In genomic region chr1:2403273-2403672, GRCh38 we compare ENCODE assay signal across 24 cellular contexts. TPM values are rescaled to one million over a fixed set of nuclear protein-coding genes. Genes with fewer than 3 reads are reported as not detected.
DNase-seq lines count a peak whose midpoint lies in the region; ATAC-seq and TF ChIP-seq lines count a peak whose summit lies in the region.
"Had no signal": no experiment of that assay in that cellular context is flagged by ENCODE, and none has a peak within 500 bp of the region (broad histone marks: within the 10 kb centered on the region; RNA-seq: fewer than 3 reads in every experiment).

No MANE protein-coding gene starts in this region.

- H3K27me3 ChIP-seq in A673 (replicated peaks; ENCODE audit: insufficient read depth, low read depth, low read length, poor library complexity): no peaks in the 10 kb centered on the region
- no peaks in the 10 kb centered on the region for H3K27me3 ChIP-seq in Panc1 (ENCODE audit: control insufficient read depth, insufficient read depth, low read length)
- no peaks in the 10 kb centered on the region for H3K27me3 ChIP-seq in mammary epithelial cell (ENCODE audit: insufficient read depth, low read length)
- H3K27me3 ChIP-seq in neuronal stem cell (ENCODE audit: control insufficient read depth in 3 of 3, insufficient read depth in 3 of 3, low read depth in 1 of 3, low read length in 3 of 3): no peaks in the 10 kb centered on the region
- H3K27me3 ChIP-seq: MG63, SJCRH30 had no signal

- no peaks in the 10 kb centered on the region for H3K4me1 ChIP-seq in A673 (ENCODE audit: insufficient read depth, low read length, poor library complexity, severe bottlenecking)
- H3K4me1 ChIP-seq in Panc1 (ENCODE audit: control insufficient read depth, insufficient read depth, low read length): peaks cover 22% of the 10 kb centered on the region
- no peaks in the 10 kb centered on the region for H3K4me1 ChIP-seq in mammary epithelial cell (ENCODE audit: insufficient read depth, low read length)
- no peaks in the 10 kb centered on the region for H3K4me1 ChIP-seq in neuronal stem cell (ENCODE audit: control insufficient read depth in 2 of 2, insufficient read depth in 1 of 2, low read depth in 1 of 2, low read length in 2 of 2)
- H3K4me1 ChIP-seq: SJCRH30 had no signal

- no peak overlapping the region for H2BK12ac ChIP-seq in neuronal stem cell (ENCODE audit: low read length)

- H2AK5ac ChIP-seq in neuronal stem cell (ENCODE audit: low read depth, low read length): no peak overlapping the region

- H3K4me3 Mint-ChIP-seq in Calu3 (ENCODE audit: low read depth, unreplicated experiment): no peak overlapping the region
- no peak overlapping the region for H3K4me3 Mint-ChIP-seq in activated naive CD8-positive, alpha-beta T cell treated with anti-CD3 and anti-CD28 coated beads, Interleukin-2, amount 50 U/mL, for 24 hours
- H3K4me3 Mint-ChIP-seq in progenitor cell of endocrine pancreas (ENCODE audit: low read depth): no peak overlapping the region
- H3K4me3 Mint-ChIP-seq: HFFc6; T-helper 1 cell treated with Interleukin-12 subunit alpha and Interleukin-12 subunit beta and Interleukin-4 antibody, amounts not matched to agents 30 μg/mL and 1 μg/mL, for 36 hours had no signal

- H4K91ac ChIP-seq in neuronal stem cell (ENCODE audit: low read depth, low read length, poor library complexity): no peak overlapping the region

- H3K36me3 ChIP-seq in A673 (ENCODE audit: insufficient read depth, low read length, poor library complexity, severe bottlenecking): peaks cover 73% of the 10 kb centered on the region
- H3K36me3 ChIP-seq in Panc1 (ENCODE audit: control insufficient read depth, insufficient read depth, low read length): peaks cover 18% of the 10 kb centered on the region
- H3K36me3 ChIP-seq in mammary epithelial cell (ENCODE audit: insufficient read depth, low read length): peaks cover 34% of the 10 kb centered on the region
- peaks cover 65 to 94% of the 10 kb centered on the region in 2 donors for H3K36me3 ChIP-seq in neuronal stem cell (replicated peaks in 1 of 2; ENCODE audit: control insufficient read depth in 2 of 2, insufficient read depth in 2 of 2, low read length in 2 of 2)

- H3K9ac ChIP-seq in mammary epithelial cell (ENCODE audit: insufficient read depth, low read length) (no peak overlapping the region), neuronal stem cell (ENCODE audit: low read depth, low read length, poor library complexity) (no peak overlapping the region)

- in situ Hi-C loops in Panc1 (cut with HindIII; ENCODE audit: low pct_unique_long_range_greater_than_20kb, low sequenced_read_pairs) (no loop called here), mammary epithelial cell (cut with MboI; ENCODE audit: low sequenced_read_pairs in 2 of 2) (no loop called here)

- intact Hi-C loops in A673 (cut with micrococcal nuclease; ENCODE audit: unreplicated experiment) (no loop called here), Calu3 (cut with micrococcal nuclease; ENCODE audit: unreplicated experiment) (no loop called here), Panc1 (cut with micrococcal nuclease; ENCODE audit: unreplicated experiment) (no loop called here), mammary epithelial cell (cut with micrococcal nuclease) (no loop called here)

- no peak overlapping the region for H3K4me2 ChIP-seq in mammary epithelial cell (ENCODE audit: insufficient read depth, low read depth, low read length)
- H3K4me2 ChIP-seq in neuronal stem cell (ENCODE audit: insufficient read depth, low read length, poor library complexity, severe bottlenecking): no peak overlapping the region

- H2AFZ ChIP-seq in mammary epithelial cell (ENCODE audit: low read depth, low read length): no peak overlapping the region
- H2AFZ ChIP-seq in neuronal stem cell (ENCODE audit: low read length): no peak overlapping the region

- peaks cover 6% of the 10 kb centered on the region for H3K79me1 ChIP-seq in neuronal stem cell (ENCODE audit: low read depth, low read length)

- no peak overlapping the region for H3K14ac ChIP-seq in neuronal stem cell (ENCODE audit: low read length)

- H3K27me3 Mint-ChIP-seq in Calu3 (ENCODE audit: unreplicated experiment) (no peaks in the 10 kb centered on the region), progenitor cell of endocrine pancreas (no peaks in the 10 kb centered on the region)
- H3K27me3 Mint-ChIP-seq in activated naive CD8-positive, alpha-beta T cell treated with anti-CD3 and anti-CD28 coated beads, Interleukin-2, amount 50 U/mL, for 24 hours: no peaks in the 10 kb centered on the region

- H3K9me3 ChIP-seq in A673 (ENCODE audit: low read depth, low read length, poor library complexity, severe bottlenecking) (no peaks in the 10 kb centered on the region), Panc1 (ENCODE audit: control insufficient read depth, insufficient read depth, low read depth, low read length) (no peaks in the 10 kb centered on the region), mammary epithelial cell (replicated peaks; ENCODE audit: insufficient read depth, low read length) (no peaks in the 10 kb centered on the region), neuronal stem cell (replicated peaks in 1 of 2; ENCODE audit: control insufficient read depth in 2 of 2, insufficient read depth in 1 of 2, low read depth in 1 of 2, low read length in 2 of 2) (no peaks in the 10 kb centered on the region)
- H3K9me3 ChIP-seq: MG63, SJCRH30 had no signal

- H3K9me3 Mint-ChIP-seq in Calu3 (ENCODE audit: low read depth, unreplicated experiment) (no peaks in the 10 kb centered on the region), progenitor cell of endocrine pancreas (ENCODE audit: low read depth) (no peaks in the 10 kb centered on the region)
- H3K9me3 Mint-ChIP-seq in activated naive CD8-positive, alpha-beta T cell treated with anti-CD3 and anti-CD28 coated beads, Interleukin-2, amount 50 U/mL, for 24 hours: no peaks in the 10 kb centered on the region
- H3K9me3 Mint-ChIP-seq: HFFc6; T-helper 1 cell treated with Interleukin-12 subunit alpha and Interleukin-12 subunit beta and Interleukin-4 antibody, amounts not matched to agents 30 μg/mL and 1 μg/mL, for 36 hours had no signal

- BruUV-seq in A673 (replicated peaks; lab: Mats Ljungman, UMichigan): TSS peak; percentile 75
- TSS peak; percentile 35 for BruUV-seq in Calu3 (replicated peaks; lab: Mats Ljungman, UMichigan)
- BruUV-seq in Panc1 (replicated peaks; lab: Mats Ljungman, UMichigan): TSS peak; percentile 75
- BruUV-seq in mammary epithelial cell (replicated peaks; lab: Mats Ljungman, UMichigan): TSS peak; percentile 80

- no peak overlapping the region for H2BK120ac ChIP-seq in neuronal stem cell (ENCODE audit: low read depth, low read length)

- H4K8ac ChIP-seq in neuronal stem cell (ENCODE audit: low read depth, low read length): no peak overlapping the region

- H3K23ac ChIP-seq in neuronal stem cell (ENCODE audit: low read depth, low read length, poor library complexity): no peak overlapping the region

- no peaks in the 10 kb centered on the region for H4K20me1 ChIP-seq in mammary epithelial cell (ENCODE audit: insufficient read depth, low read length)

- no peak overlapping the region for H2BK15ac ChIP-seq in neuronal stem cell (ENCODE audit: low read length)

- POLR2A ChIA-PET in A673 (lab: Charles Lee; ENCODE audit: low non-redundant PET) (no interaction called here), Panc1 (lab: Charles Lee) (no interaction called here)

- no peak for ATAC-seq in Panc1
- ATAC-seq in activated naive CD8-positive, alpha-beta T cell treated with anti-CD3 and anti-CD28 coated beads, Interleukin-2, amount 50 U/mL, for 24 hours: no peak

- H3K18ac ChIP-seq in neuronal stem cell (ENCODE audit: low read length): no peak overlapping the region

- H3K79me2 ChIP-seq in mammary epithelial cell (ENCODE audit: insufficient read depth, low read length): peaks cover 35% of the 10 kb centered on the region

- TF ChIP-seq CTCF in A673 (conservative IDR thresholded peaks at IDR 0.05; ENCODE audit: low read depth, low read length) (no peak), Calu3 (IDR thresholded peaks at IDR 0.05; ENCODE audit: unreplicated experiment) (no peak), Panc1 (IDR thresholded peaks at IDR 0.05) (no peak), mammary epithelial cell (conservative IDR thresholded peaks at IDR 0.05 in 1 of 2, IDR thresholded peaks at IDR 0.05 in 1 of 2; ENCODE audit: extremely low read depth in 1 of 2, insufficient read depth in 1 of 2, low read depth in 1 of 2, low read length in 2 of 2) (no peak), progenitor cell of endocrine pancreas (IDR thresholded peaks at IDR 0.05; ENCODE audit: unreplicated experiment) (no peak)

- H3K4me1 Mint-ChIP-seq in Calu3 (ENCODE audit: low read depth, unreplicated experiment) (no peaks in the 10 kb centered on the region), progenitor cell of endocrine pancreas (ENCODE audit: low read depth) (no peaks in the 10 kb centered on the region)
- H3K4me1 Mint-ChIP-seq in activated naive CD8-positive, alpha-beta T cell treated with anti-CD3 and anti-CD28 coated beads, Interleukin-2, amount 50 U/mL, for 24 hours: peaks cover 1% of the 10 kb centered on the region

- H3K27ac Mint-ChIP-seq in Calu3 (ENCODE audit: unreplicated experiment): no peak overlapping the region
- no peak overlapping the region for H3K27ac Mint-ChIP-seq in activated naive CD8-positive, alpha-beta T cell treated with anti-CD3 and anti-CD28 coated beads, Interleukin-2, amount 50 U/mL, for 24 hours
- H3K27ac Mint-ChIP-seq in progenitor cell of endocrine pancreas: no peak overlapping the region
- H3K27ac Mint-ChIP-seq: T-helper 1 cell treated with Interleukin-12 subunit alpha and Interleukin-12 subunit beta and Interleukin-4 antibody, amounts not matched to agents 30 μg/mL and 1 μg/mL, for 36 hours had no signal

- DNase-seq in A673 (ENCODE audit: low spot score) (no peak), Calu3 (no peak), Panc1 (ENCODE audit: low read depth, low spot score) (no peak), mammary epithelial cell (no peak), neuronal stem cell (ENCODE audit: low spot score) (no peak), progenitor cell of endocrine pancreas (ENCODE audit: low spot score, unreplicated experiment) (no peak)
- DNase-seq in activated naive CD8-positive, alpha-beta T cell treated with anti-CD3 and anti-CD28 coated beads, Interleukin-2, amount 50 U/mL, for 24 hours: no peak
- DNase-seq: AML-193; COR-L47; DMS153; GDM1; GOT3; HFFc6; Karpas-422; MG63; NCI-H1048; NCI-H1436; NCI-H1930; NCI-H2171 treated with DMSO at 0.1 percent for 48 hours; NK-92 treated with Interleukin-12 subunit alpha and Interleukin-12 subunit beta, amount 100 ng/mL, for 24 hours; OCI-M1; RPMI8226; SJCRH30 had no signal

- 76% methylated on average over 17 of the region's 19 CpGs for WGBS in mammary epithelial cell (ENCODE audit: low coverage, missing lambda C conversion rate)
- WGBS in neuronal stem cell (ENCODE audit: extremely low coverage in 2 of 2, insufficient read length in 2 of 2, insufficient replicate concordance in 1 of 2), 2 donors: no CpG with 5 or more reads among the region's 19 CpGs

- no peak overlapping the region for H2BK5ac ChIP-seq in neuronal stem cell (ENCODE audit: low read length)

- H3K4me3 ChIP-seq in A673 (ENCODE audit: low read depth, low read length, poor library complexity, severe bottlenecking) (no peak overlapping the region), Panc1 (ENCODE audit: low read depth in 2 of 2, low read length in 2 of 2) (no peak overlapping the region), mammary epithelial cell (replicated peaks in 1 of 3; ENCODE audit: insufficient read depth in 1 of 3, low read depth in 2 of 3, low read length in 3 of 3) (no peak overlapping the region), neuronal stem cell (ENCODE audit: low read length in 2 of 2) (no peak overlapping the region)
- H3K4me3 ChIP-seq: MG63, SJCRH30 had no signal

- H3K36me3 Mint-ChIP-seq in Calu3 (ENCODE audit: insufficient read depth, unreplicated experiment): peaks cover 60% of the 10 kb centered on the region
- H3K36me3 Mint-ChIP-seq in activated naive CD8-positive, alpha-beta T cell treated with anti-CD3 and anti-CD28 coated beads, Interleukin-2, amount 50 U/mL, for 24 hours (ENCODE audit: low read depth): peaks cover 37% of the 10 kb centered on the region
- H3K36me3 Mint-ChIP-seq in progenitor cell of endocrine pancreas (ENCODE audit: insufficient read depth): peaks cover 18% of the 10 kb centered on the region

- H3K4ac ChIP-seq in neuronal stem cell (ENCODE audit: low read length): no peak overlapping the region

- CTCF ChIA-PET in A673 (lab: Charles Lee) (no interaction called here), Calu3 (lab: Charles Lee) (no interaction called here), Panc1 (lab: Charles Lee) (no interaction called here), mammary epithelial cell (lab: Charles Lee; ENCODE audit: low non-redundant PET) (no interaction called here)

- H3K27ac ChIP-seq in A673 (ENCODE audit: low read depth, low read length, poor library complexity, severe bottlenecking) (no peak overlapping the region), Panc1 (ENCODE audit: low read length) (peak overlapping the region; percentile 23; the same call in 1 of the 2 replicates), mammary epithelial cell (ENCODE audit: insufficient read depth, low read depth, low read length) (no peak overlapping the region), neuronal stem cell (replicated peaks; ENCODE audit: low read length) (no peak overlapping the region)
- H3K27ac ChIP-seq: SJCRH30 had no signal

- dilution Hi-C loops in mammary epithelial cell (cut with HindIII; ENCODE audit: low sequenced_read_pairs): loop anchor here (5.0 kb wide), 1 partner anchor 101 kb away; no protein-coding TSS in a partner anchor

RNA-seq across cellular contexts. Expression of gene PEX10, which starts 9.1 kb away (rescaled TPM):
- 27.6 and 28.0 TPM in 2 replicates for total RNA-seq in A673 (2021)
- total RNA-seq in Calu3 (2022): 22.3 and 24.0 TPM in 2 replicates
- total RNA-seq in Panc1 (2021; ENCODE audit: unreplicated experiment): 49.8 TPM
- polyA plus RNA-seq in Panc1 (2012; ENCODE audit: insufficient read length): 69.0 TPM
- 10 to 100 TPM; 29.5 to 32.8 TPM for total RNA-seq in mammary epithelial cell
- 22.4 TPM for polyA plus RNA-seq in mammary epithelial cell
- polyA minus RNA-seq in mammary epithelial cell: 10.7 TPM
- polyA plus RNA-seq in neuronal stem cell (2013, experiment 1 of 2): 12.4 TPM
- polyA plus RNA-seq in neuronal stem cell (2013, experiment 2 of 2): 12.5 TPM
- total RNA-seq in progenitor cell of endocrine pancreas: 27.5 and 27.6 TPM in 2 replicates

RNA-seq across cellular contexts. Expression of gene RER1, which starts 11.6 kb away (rescaled TPM):
- total RNA-seq in A673 (2021) (152 and 154 TPM in 2 replicates), Calu3 (2022) (118 and 120 TPM in 2 replicates), Panc1 (2021; ENCODE audit: unreplicated experiment) (235 TPM), mammary epithelial cell (100 to 1,000 TPM in 1 of 2 donors, 10 to 100 TPM in 1; 45.5 to 162 TPM), progenitor cell of endocrine pancreas (93.6 and 99.3 TPM in 2 replicates)
- polyA plus RNA-seq in Panc1 (2012; ENCODE audit: insufficient read length): 207 TPM
- 131 TPM for polyA plus RNA-seq in mammary epithelial cell
- 246 TPM for polyA minus RNA-seq in mammary epithelial cell
- 63.2 TPM for polyA plus RNA-seq in neuronal stem cell (2013, experiment 1 of 2)
- 64.3 TPM for polyA plus RNA-seq in neuronal stem cell (2013, experiment 2 of 2)

RNA-seq across cellular contexts. Expression of gene MORN1, which starts 11.9 kb away (rescaled TPM):
- 24.7 and 29.8 TPM in 2 replicates for total RNA-seq in A673 (2021)
- total RNA-seq in Calu3 (2022): 23.2 and 25.9 TPM in 2 replicates
- 21.3 TPM for total RNA-seq in Panc1 (2021; ENCODE audit: unreplicated experiment)
- polyA plus RNA-seq in Panc1 (2012; ENCODE audit: insufficient read length): 13.2 TPM
- 10 to 100 TPM in 1 of 2 donors, 1 to 10 TPM in 1; 9.8 to 12.8 TPM for total RNA-seq in mammary epithelial cell
- 4.0 TPM for polyA plus RNA-seq in mammary epithelial cell
- 9.5 TPM for polyA minus RNA-seq in mammary epithelial cell
- 7.1 TPM for polyA plus RNA-seq in neuronal stem cell (2013, experiment 1 of 2)
- 7.9 TPM for polyA plus RNA-seq in neuronal stem cell (2013, experiment 2 of 2)
- 34.0 and 35.3 TPM in 2 replicates for total RNA-seq in progenitor cell of endocrine pancreas
